Comparison of ENCODE assay signal across 8 cellular contexts in genomic region chr6:132512638-132513632, GRCh38. TPM values are rescaled to one million over a fixed set of nuclear protein-coding genes. Genes with fewer than 3 reads are reported as not detected.
DNase-seq lines count a peak whose midpoint lies in the region; ATAC-seq and TF ChIP-seq lines count a peak whose summit lies in the region.

STX7 (minus strand) TSS chr6:132513116; CDS start chr6:132503530, 9,586 bp downstream.

- DNase-seq in NCI-H1105 treated with DMSO at 0.1 percent for 48 hours (lab: John Stamatoyannopoulos, UW) = peak; percentile 91
- peak; percentile 89 for DNase-seq in activated naive CD8-positive, alpha-beta T cell treated with anti-CD3 and anti-CD28 coated beads, Interleukin-2, amount 10 ng/mL, durations not matched to agents 7 days and 5 days
- peak; percentile 92 for DNase-seq in glutamatergic neuron
- DNase-seq in osteoblast (ENCODE audit: insufficient read length, low spot score, missing footprints) = peak; percentile 95
- DNase-seq in testis = peak; percentile 93

- H3K9ac ChIP-seq in SU-DHL-6 (ENCODE audit: low read length) = peak within 1 kb of the TSS; percentile 61

- H3K27me3 ChIP-seq in SU-DHL-6 (ENCODE audit: low read length) = no peaks in the 10 kb centered on the region
- H3K27me3 ChIP-seq in osteoblast (ENCODE audit: insufficient read depth, low read length) = peaks cover 3% of the 10 kb centered on the region
- H3K27me3 ChIP-seq in testis = no peaks in the 10 kb centered on the region

- peak within 1 kb of the TSS; percentile 82 for H3K27ac Mint-ChIP-seq in activated naive CD8-positive, alpha-beta T cell treated with anti-CD3 and anti-CD28 coated beads, Interleukin-2, amount 10 ng/mL, durations not matched to agents 7 days and 5 days
- H3K27ac Mint-ChIP-seq in glutamatergic neuron (ENCODE audit: unreplicated experiment) = peak within 1 kb of the TSS; percentile 82

- peaks cover 3% of the 10 kb centered on the region for H3K27me3 Mint-ChIP-seq in activated naive CD8-positive, alpha-beta T cell treated with anti-CD3 and anti-CD28 coated beads, Interleukin-2, amount 10 ng/mL, durations not matched to agents 7 days and 5 days
- H3K27me3 Mint-ChIP-seq in glutamatergic neuron (ENCODE audit: unreplicated experiment) = no peaks in the 10 kb centered on the region

- peak; percentile 92 for ATAC-seq in HG02610 (IDR thresholded peaks at IDR 0.05; ENCODE audit: unreplicated experiment)
- peak; percentile 96 for ATAC-seq in activated naive CD8-positive, alpha-beta T cell treated with anti-CD3 and anti-CD28 coated beads, Interleukin-2, amount 10 ng/mL, durations not matched to agents 7 days and 5 days (ENCODE audit: low read depth)

- WGBS in testis, 2 donors = 1% methylated on average over 8 to 57 of the region's 67 CpGs

- peak within 1 kb of the TSS; percentile 79 for H2AFZ ChIP-seq in SU-DHL-6 (ENCODE audit: low read depth, low read length, severe bottlenecking)
- peak within 1 kb of the TSS; percentile 94 for H2AFZ ChIP-seq in osteoblast (ENCODE audit: low read length)

- H3K9me2 ChIP-seq in SU-DHL-6 (replicated peaks; ENCODE audit: insufficient read depth, low read length) = no peaks in the 10 kb centered on the region

- no peaks in the 10 kb centered on the region for H3K9me3 ChIP-seq in SU-DHL-6 (ENCODE audit: insufficient read depth, low read length)
- H3K9me3 ChIP-seq in osteoblast (ENCODE audit: low read depth, low read length) = no peaks in the 10 kb centered on the region
- no peaks in the 10 kb centered on the region for H3K9me3 ChIP-seq in testis

- H3K27ac ChIP-seq in SU-DHL-6 (ENCODE audit: low read depth, low read length) = peak within 1 kb of the TSS; percentile 79
- H3K27ac ChIP-seq in osteoblast (ENCODE audit: low read depth, low read length) = peak within 1 kb of the TSS; percentile 8
- H3K27ac ChIP-seq in testis = peak within 1 kb of the TSS; percentile 64 to 75

- POLR2A ChIA-PET in activated naive CD8-positive, alpha-beta T cell treated with anti-CD3 and anti-CD28 coated beads, Interleukin-2, amount 10 ng/mL, durations not matched to agents 7 days and 5 days (lab: Charles Lee) = interaction anchor here (0.7 to 1.5 kb wide), 7 partner anchors 18 to 303 kb away, joined by 3 to 16 read pairs (median 4); partner anchors contain the start of genes RPS12 and SLC18B1

- intact Hi-C loops in testis (cut with DNase I; ENCODE audit: low total_unique reads) = no loop called here

- H3K4me3 Mint-ChIP-seq in activated naive CD8-positive, alpha-beta T cell treated with anti-CD3 and anti-CD28 coated beads, Interleukin-2, amount 10 ng/mL, durations not matched to agents 7 days and 5 days = peak within 1 kb of the TSS; percentile 98
- H3K4me3 Mint-ChIP-seq in glutamatergic neuron (ENCODE audit: unreplicated experiment) = peak within 1 kb of the TSS; percentile 93

- 0 out of 2 replicates have a peak, but pooled peaks cover 7% of the 10 kb centered on the region for H3F3A ChIP-seq in SU-DHL-6 (ENCODE audit: insufficient read depth)

- H3K36me3 Mint-ChIP-seq in activated naive CD8-positive, alpha-beta T cell treated with anti-CD3 and anti-CD28 coated beads, Interleukin-2, amount 10 ng/mL, durations not matched to agents 7 days and 5 days = peaks cover 10% of the 10 kb centered on the region
- H3K36me3 Mint-ChIP-seq in glutamatergic neuron (ENCODE audit: unreplicated experiment) = no peaks in the 10 kb centered on the region

- TF ChIP-seq CTCF in SU-DHL-6 (IDR thresholded peaks at IDR 0.05; ENCODE audit: insufficient read depth, low read length, poor library complexity, severe bottlenecking) = no peak
- no peak for TF ChIP-seq CTCF in glutamatergic neuron (IDR thresholded peaks at IDR 0.05; ENCODE audit: partially characterized antibody, unreplicated experiment)
- TF ChIP-seq CTCF in osteoblast (IDR thresholded peaks at IDR 0.05; ENCODE audit: extremely low read depth, low read depth, low read length) = no peak
- no peak for TF ChIP-seq CTCF in testis (IDR thresholded peaks at IDR 0.05)

- peak; percentile 77 for TF ChIP-seq POLR2A in GM10847 (IDR thresholded peaks at IDR 0.05; ENCODE audit: extremely low read depth, insufficient read length)
- peak; percentile 69 for TF ChIP-seq POLR2A in testis (IDR thresholded peaks at IDR 0.05)

- H3K4me3 ChIP-seq in SU-DHL-6 (ENCODE audit: insufficient read depth, low read length, poor library complexity, severe bottlenecking) = peak within 1 kb of the TSS; percentile 86
- H3K4me3 ChIP-seq in osteoblast (ENCODE audit: insufficient read depth, low read length) = peak within 1 kb of the TSS; percentile 87
- peak within 1 kb of the TSS; percentile 76 to 93 for H3K4me3 ChIP-seq in testis

- no peaks in the 10 kb centered on the region for H4K20me1 ChIP-seq in SU-DHL-6 (ENCODE audit: low read depth, low read length)
- peaks cover 21% of the 10 kb centered on the region for H4K20me1 ChIP-seq in osteoblast (ENCODE audit: insufficient read depth, low read length)

- H3K36me3 ChIP-seq in SU-DHL-6 (ENCODE audit: low read length) (peaks cover 10% of the 10 kb centered on the region; the same call in 1 of the 2 replicates), osteoblast (ENCODE audit: insufficient read depth, low read length) (no peaks in the 10 kb centered on the region), testis (ENCODE audit: low read depth, missing control alignments) (no peaks in the 10 kb centered on the region)

- peaks cover 16% of the 10 kb centered on the region for H3K4me1 Mint-ChIP-seq in activated naive CD8-positive, alpha-beta T cell treated with anti-CD3 and anti-CD28 coated beads, Interleukin-2, amount 10 ng/mL, durations not matched to agents 7 days and 5 days
- peaks cover 10% of the 10 kb centered on the region for H3K4me1 Mint-ChIP-seq in glutamatergic neuron (ENCODE audit: low read depth, unreplicated experiment)

- no peaks in the 10 kb centered on the region for H3K9me3 Mint-ChIP-seq in activated naive CD8-positive, alpha-beta T cell treated with anti-CD3 and anti-CD28 coated beads, Interleukin-2, amount 10 ng/mL, durations not matched to agents 7 days and 5 days
- H3K9me3 Mint-ChIP-seq in glutamatergic neuron (ENCODE audit: unreplicated experiment) = peaks cover 1% of the 10 kb centered on the region

- H3K79me2 ChIP-seq in SU-DHL-6 (ENCODE audit: insufficient read depth, low read length) (peaks cover 45% of the 10 kb centered on the region), osteoblast (ENCODE audit: insufficient read depth, low read length) (peaks cover 50% of the 10 kb centered on the region)

- H3K4me1 ChIP-seq in osteoblast (ENCODE audit: insufficient read depth, low read length) (peaks cover 35% of the 10 kb centered on the region), testis (peaks cover 10% of the 10 kb centered on the region)

- H3K4me2 ChIP-seq in SU-DHL-6 (ENCODE audit: low read depth, low read length, poor library complexity, severe bottlenecking) (peak within 1 kb of the TSS; percentile 98), osteoblast (ENCODE audit: insufficient read depth, low read length) (peak within 1 kb of the TSS; percentile 93)

RNA-seq across cellular contexts. Expression of gene STX7, which starts in this region (rescaled TPM):
- total RNA-seq in activated naive CD8-positive, alpha-beta T cell treated with anti-CD3 and anti-CD28 coated beads, Interleukin-2, amount 10 ng/mL, durations not matched to agents 7 days and 5 days = 10 to 100 TPM; 20.5 to 25.0 TPM
- total RNA-seq in glutamatergic neuron (ENCODE audit: unreplicated experiment) (62.7 TPM), osteoblast (41.5 and 43.8 TPM in 2 replicates), testis (10 to 100 TPM; 12.7 to 18.8 TPM)
- 16.2 TPM for polyA plus RNA-seq in testis (ENCODE audit: insufficient read depth, low read depth, low replicate concordance)

Comparison
In these comparisons a context has a peak if more than half of its experiments do, and no peak if none do; other contexts are left out.
1. Peak in every context shown above with its lines: DNase-seq, ATAC-seq, H3K4me3 ChIP-seq and H3K27ac ChIP-seq.
2. H3K27ac ChIP-seq: peak in every context shown above with its lines; median percentile 79 in SU-DHL-6; 70 in testis; 8 in osteoblast.